In genomic region chr11:86478348-86478747, GRCh38 we compare ENCODE assay signal across 1 cellular context.
TF ChIP-seq lines count a peak whose summit lies in the region.

No MANE protein-coding gene starts in this region.

TF ChIP-seq in SK-N-SH treated with all-trans-retinoic acid at 6 μM for 48 hours, 23 proteins besides CTCF, POLR2A, EP300 and RAD21 (continued from another document):
- no peak for TF ChIP-seq POU6F1 (CRISPR knock-in tag; IDR thresholded peaks at IDR 0.05; ENCODE audit: borderline replicate concordance, low read depth)
- no peak for TF ChIP-seq ZNF8 (CRISPR knock-in tag; IDR thresholded peaks at IDR 0.05)
- no peak for TF ChIP-seq ZFP30 (CRISPR knock-in tag; IDR thresholded peaks at IDR 0.05)
- no peak for TF ChIP-seq CREB5 (CRISPR knock-in tag; IDR thresholded peaks at IDR 0.05; ENCODE audit: low read depth)
- no peak for TF ChIP-seq TSHZ2 (CRISPR knock-in tag; IDR thresholded peaks at IDR 0.05)
- no peak for TF ChIP-seq ZNF70 (CRISPR knock-in tag; IDR thresholded peaks at IDR 0.05)
